27 cellular contexts compared by ENCODE assay signal in genomic region chr15:41078125-41078524, GRCh38.
"Had no signal": no experiment of that assay in that cellular context is flagged by ENCODE, and none has a peak within 500 bp of the region (broad histone marks: within the 10 kb centered on the region; RNA-seq: fewer than 3 reads in every experiment).

No MANE protein-coding gene starts in this region.

- H3K4me1 Mint-ChIP-seq: activated CD4-positive, alpha-beta T cell treated with anti-CD3 and anti-CD28 coated beads, Interleukin-2, amount 10 ng/mL, durations not matched to agents 24 days and 14 days had no signal

- FAIRE-seq: TTC549 had no signal

- H3K4me3 Mint-ChIP-seq: activated CD4-positive, alpha-beta T cell treated with anti-CD3 and anti-CD28 coated beads, Interleukin-2, amount 10 ng/mL, durations not matched to agents 24 days and 14 days; activated CD8-positive, alpha-beta T cell treated with anti-CD3 and anti-CD28 coated beads for 36 hours; activated naive CD8-positive, alpha-beta T cell; activated naive CD8-positive, alpha-beta T cell treated with anti-CD3 and anti-CD28 coated beads, Interleukin-2, amount 50 U/mL, for 24 hours; activated T-cell treated with anti-CD3 and anti-CD28 coated beads, Interleukin-2, amount 50 U/mL, for 24 hours; T-helper 2 cell treated with Interferon-gamma antibody and Interleukin-4, amounts not matched to agents 5 μg/mL and 100 μg/mL, for 36 hours had no signal

- H3K9me3 ChIP-seq: MG63, SJCRH30 had no signal

- H3K27me3 Mint-ChIP-seq: activated CD4-positive, alpha-beta T cell treated with anti-CD3 and anti-CD28 coated beads, Interleukin-2, amount 10 ng/mL, durations not matched to agents 24 days and 14 days; activated CD8-positive, alpha-beta T cell treated with anti-CD3 and anti-CD28 coated beads for 36 hours; activated naive CD8-positive, alpha-beta T cell; activated naive CD8-positive, alpha-beta T cell treated with anti-CD3 and anti-CD28 coated beads, Interleukin-2, amount 50 U/mL, for 24 hours; activated T-cell treated with anti-CD3 and anti-CD28 coated beads, Interleukin-2, amount 50 U/mL, for 24 hours had no signal

- H3K4me3 ChIP-seq: MG63, SJCRH30, SK-N-MC had no signal

- ATAC-seq: activated CD8-positive, alpha-beta T cell treated with anti-CD3 and anti-CD28 coated beads for 36 hours; activated naive CD8-positive, alpha-beta T cell treated with anti-CD3 and anti-CD28 coated beads, Interleukin-2, amount 50 U/mL, for 24 hours; Panc1 had no signal

- H3K9me3 Mint-ChIP-seq: activated CD4-positive, alpha-beta T cell treated with anti-CD3 and anti-CD28 coated beads, Interleukin-2, amount 10 ng/mL, durations not matched to agents 24 days and 14 days; activated CD8-positive, alpha-beta T cell treated with anti-CD3 and anti-CD28 coated beads for 36 hours; activated naive CD8-positive, alpha-beta T cell treated with anti-CD3 and anti-CD28 coated beads, Interleukin-2, amount 50 U/mL, for 24 hours; activated T-cell treated with anti-CD3 and anti-CD28 coated beads, Interleukin-2, amount 50 U/mL, for 24 hours; activated T-helper 2 cell treated with anti-CD3 and anti-CD28 coated beads, Interferon-gamma antibody, Interleukin-2, Interleukin-4, amounts not matched to agents 10 μg/mL and 5 μg/mL and 100 μg/mL, durations not matched to agents 14 hours and 24 hours and 36 hours; T-helper 2 cell treated with Interferon-gamma antibody and Interleukin-4, amounts not matched to agents 5 μg/mL and 100 μg/mL, for 36 hours had no signal

- H3K27me3 ChIP-seq: brain microvascular endothelial cell, MG63, SJCRH30 had no signal

- H3K27ac ChIP-seq: brain microvascular endothelial cell, SJCRH30, SK-N-MC had no signal

- DNase-seq: activated CD4-positive, alpha-beta T cell treated with anti-CD3 and anti-CD28 coated beads, Interleukin-2, amount 10 ng/mL, durations not matched to agents 24 days and 14 days; activated CD4-positive, alpha-beta T cell treated with anti-CD3 and anti-CD28 coated beads, Interleukin-2, amount 50 U/mL, for 4 hours; activated CD8-positive, alpha-beta T cell treated with anti-CD3 and anti-CD28 coated beads for 36 hours; activated gamma-delta T cell; activated naive CD4-positive, alpha-beta T cell treated with Interleukin-2 at 50 U/mL for 16 hours; activated naive CD8-positive, alpha-beta T cell treated with anti-CD3 and anti-CD28 coated beads, Interleukin-2, amount 50 U/mL, for 24 hours; activated T-cell treated with anti-CD3 and anti-CD28 coated beads, Interleukin-2, amount 50 U/mL, for 24 hours; anterior cingulate cortex; brain microvascular endothelial cell; central memory CD4-positive, alpha-beta T cell; Kasumi-1; MG63; NCI-H1048; NCI-H1105 treated with DMSO at 0.1 percent for 48 hours; NCI-H1436; NCI-H1694; NCI-H2029; NCI-H345; NCI-H524 treated with DMSO at 0.1 percent for 48 hours; SHP77; SJCRH30 had no signal

- H3K27ac Mint-ChIP-seq: activated CD4-positive, alpha-beta T cell treated with anti-CD3 and anti-CD28 coated beads, Interleukin-2, amount 10 ng/mL, durations not matched to agents 24 days and 14 days; activated CD8-positive, alpha-beta T cell treated with anti-CD3 and anti-CD28 coated beads for 36 hours; activated naive CD8-positive, alpha-beta T cell; activated naive CD8-positive, alpha-beta T cell treated with anti-CD3 and anti-CD28 coated beads, Interleukin-2, amount 50 U/mL, for 24 hours; activated T-cell treated with anti-CD3 and anti-CD28 coated beads, Interleukin-2, amount 50 U/mL, for 24 hours; activated T-helper 2 cell treated with anti-CD3 and anti-CD28 coated beads, Interferon-gamma antibody, Interleukin-2, Interleukin-4, amounts not matched to agents 10 μg/mL and 5 μg/mL and 100 μg/mL, durations not matched to agents 14 hours and 24 hours and 36 hours; T-helper 2 cell treated with Interferon-gamma antibody and Interleukin-4, amounts not matched to agents 5 μg/mL and 100 μg/mL, for 36 hours had no signal
